Comparison of ENCODE assay signal across 1 cellular context in genomic region chr6:28001351-28001750, GRCh38.
TF ChIP-seq lines count a peak whose summit lies in the region.

No MANE protein-coding gene starts in this region.

TF ChIP-seq in H1, 55 proteins besides CTCF, POLR2A, EP300 and RAD21:
- TF ChIP-seq CBX5 (IDR thresholded peaks at IDR 0.05; ENCODE audit: low read depth, low read length): no peak
- TF ChIP-seq ASH2L (IDR thresholded peaks at IDR 0.05; ENCODE audit: low read length): no peak
- TF ChIP-seq RBBP5 (IDR thresholded peaks at IDR 0.05; ENCODE audit: borderline replicate concordance, low read depth, low read length): no peak
- TF ChIP-seq SIRT6 (IDR thresholded peaks at IDR 0.05; ENCODE audit: low read length): no peak
- no peak for TF ChIP-seq SP2 (IDR thresholded peaks at IDR 0.05; ENCODE audit: low read length)
- no peak for TF ChIP-seq SRF (IDR thresholded peaks at IDR 0.05; ENCODE audit: low read depth, low read length)
